Comparison of ENCODE assay signal across 1 cellular context in genomic region chr10:87752571-87752970, GRCh38.
TF ChIP-seq lines count a peak whose summit lies in the region.

No MANE protein-coding gene starts in this region.

TF ChIP-seq in HepG2, 621 proteins besides CTCF, POLR2A, EP300 and RAD21 (continued from another document):
- TF ChIP-seq ZBTB39 (CRISPR knock-in tag; IDR thresholded peaks at IDR 0.05) (no peak), ZNF292 (CRISPR knock-in tag; IDR thresholded peaks at IDR 0.05; ENCODE audit: borderline replicate concordance, low read depth) (no peak), ZBTB37 (CRISPR knock-in tag; IDR thresholded peaks at IDR 0.05) (no peak), NFE2L2 (IDR thresholded peaks at IDR 0.05; ENCODE audit: low read length) (no peak), ZNF572 (CRISPR knock-in tag; IDR thresholded peaks at IDR 0.05) (no peak), SKIL (CRISPR knock-in tag; IDR thresholded peaks at IDR 0.05; ENCODE audit: borderline replicate concordance) (no peak)
TF ChIP-seq in HepG2: peak in this region for 0.
